ENCODE assay signal across 21 cellular contexts in the genomic region with DNA sequence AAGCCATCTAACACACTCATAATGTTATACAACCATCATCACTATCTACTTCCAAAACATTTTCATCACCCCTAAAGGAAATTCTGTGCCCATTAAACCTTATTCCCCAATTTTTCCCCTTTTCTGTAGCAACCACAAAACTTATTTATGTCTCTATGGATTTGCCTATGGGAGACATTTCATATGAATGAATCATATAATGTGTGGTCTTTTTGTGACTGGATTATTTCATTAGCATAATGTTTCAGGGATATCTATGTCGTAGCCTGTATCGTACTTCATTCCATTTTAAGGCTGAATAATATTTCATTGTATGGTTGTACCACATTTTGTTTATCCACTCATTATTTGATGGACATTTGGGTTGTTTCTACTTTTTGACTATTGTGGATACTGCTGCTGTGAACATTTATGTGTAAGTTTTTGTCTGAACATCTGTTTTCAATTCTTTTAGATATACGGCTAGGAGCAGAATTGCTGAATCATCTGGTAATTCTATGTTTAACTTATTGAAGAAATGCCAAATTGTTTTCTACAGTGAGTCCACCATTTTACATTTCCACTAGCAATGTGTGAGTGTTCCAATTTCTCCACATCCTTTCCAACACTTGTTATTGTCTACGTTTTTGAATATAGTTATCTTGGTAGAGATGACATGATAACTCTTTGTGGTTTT.
DNase-seq lines count a peak whose midpoint lies in the region.
"Had no signal": no experiment of that assay in that cellular context is flagged by ENCODE, and none has a peak within 500 bp of the region (broad histone marks: within the 10 kb centered on the region; RNA-seq: fewer than 3 reads in every experiment).

No MANE protein-coding gene starts in this region.

- no peak overlapping the region for H3K4me3 ChIP-seq in trophoblast cell (ENCODE audit: low read depth, low read length)
- H3K4me3 ChIP-seq: adrenal gland, lower lobe of right lung, neural progenitor cell had no signal

- no peak overlapping the region for H3K23ac ChIP-seq in trophoblast cell (ENCODE audit: low read length)

- no CpG with 5 or more reads among the region's 4 CpGs for WGBS in trophoblast cell (ENCODE audit: extremely low coverage, insufficient coverage, insufficient read length)

- no peak overlapping the region for H2BK12ac ChIP-seq in trophoblast cell (ENCODE audit: low read length)

- H4K91ac ChIP-seq in trophoblast cell (ENCODE audit: low read depth, low read length), result no peak overlapping the region

- no peaks in the 10 kb centered on the region for H3K79me2 ChIP-seq in trophoblast cell (ENCODE audit: control insufficient read depth, insufficient read depth, low read length, poor library complexity)

- no peak overlapping the region for H2BK5ac ChIP-seq in trophoblast cell (ENCODE audit: low read depth, low read length, poor library complexity)

- no peaks in the 10 kb centered on the region for H3K27me3 ChIP-seq in trophoblast cell (ENCODE audit: insufficient read depth, low read length)
- H3K27me3 ChIP-seq: adrenal gland, neural progenitor cell had no signal

- no peak overlapping the region for H4K8ac ChIP-seq in trophoblast cell (ENCODE audit: low read depth, low read length)

- no peaks in the 10 kb centered on the region for H3K4me1 ChIP-seq in trophoblast cell (ENCODE audit: control insufficient read depth in 1 of 2, insufficient read depth in 2 of 2, low read length in 2 of 2)
- H3K4me1 ChIP-seq: adrenal gland, lower lobe of right lung, neural progenitor cell had no signal

- H3K36me3 ChIP-seq in trophoblast cell (ENCODE audit: control insufficient read depth in 1 of 2, insufficient read depth in 2 of 2, low read length in 2 of 2), result no peaks in the 10 kb centered on the region
- H3K36me3 ChIP-seq: adrenal gland, lower lobe of right lung, neural progenitor cell had no signal

- no peak overlapping the region for H3K18ac ChIP-seq in trophoblast cell (ENCODE audit: low read length)

- H3K27ac ChIP-seq in trophoblast cell (ENCODE audit: low read depth, low read length), result no peak overlapping the region
- H3K27ac ChIP-seq: 22Rv1, adrenal gland, lower lobe of right lung, neural progenitor cell had no signal

- no peak overlapping the region for H3K4ac ChIP-seq in trophoblast cell (ENCODE audit: low read depth, low read length)

- H4K12ac ChIP-seq in trophoblast cell (ENCODE audit: low read depth, low read length), result no peak overlapping the region

- H2AFZ ChIP-seq in trophoblast cell (ENCODE audit: insufficient read depth, low read length, poor library complexity), result no peak overlapping the region
- H2AFZ ChIP-seq: neural progenitor cell had no signal

- no peak overlapping the region for H2BK120ac ChIP-seq in trophoblast cell (ENCODE audit: insufficient read depth, low read length, poor library complexity)

- DNase-seq in NCI-H526 (lab: John Stamatoyannopoulos, UW), result peak; percentile 61 to 65
- no peak for DNase-seq in NCI-H526 treated with DMSO at 0.1 percent for 48 hours (lab: John Stamatoyannopoulos, UW)
- peak; percentile 18 for DNase-seq in amniotic stem cell (lab: John Stamatoyannopoulos, UW)
- peak; percentile 88 for DNase-seq in fibroblast of peridontal ligament (ENCODE audit: extremely low read depth)
- no peak for DNase-seq in MV-4-11 (lab: John Stamatoyannopoulos, UW)
- DNase-seq in A172 (ENCODE audit: low spot score), result no peak
- no peak for DNase-seq in trophoblast cell
- no peak for DNase-seq in activated naive CD4-positive, alpha-beta T cell treated with anti-CD3 and anti-CD28 coated beads, Interleukin-2, amount 50 U/mL, for 16 hours
- DNase-seq: activated CD4-positive, alpha-beta T cell treated with anti-CD3 and anti-CD28 coated beads, Interleukin-2, amount 50 U/mL, for 48 hours; activated CD4-positive, CD25-positive, alpha-beta regulatory T cell; activated CD8-positive, alpha-beta memory T cell treated with anti-CD3 and anti-CD28 coated beads, Interleukin-2, amount 50 U/mL, for 48 hours; adrenal gland; central memory CD4-positive, alpha-beta T cell; DND-41; KG1; kidney; lower lobe of right lung; NCI-H748 treated with DMSO at 0.1 percent for 48 hours; stimulated activated CD4-positive, alpha-beta T cell treated with anti-CD3 and anti-CD28 coated beads, Interleukin-1b, Interleukin-23, amount 100 ng/mL, for 48 hours had no signal

- H3K79me1 ChIP-seq in trophoblast cell (ENCODE audit: low read length), result no peaks in the 10 kb centered on the region

- H3K4me2 ChIP-seq in trophoblast cell (ENCODE audit: low read length), result no peak overlapping the region
- H3K4me2 ChIP-seq: neural progenitor cell had no signal

- no peak overlapping the region for H2AK5ac ChIP-seq in trophoblast cell (ENCODE audit: low read length)

- H3K14ac ChIP-seq in trophoblast cell (ENCODE audit: low read length), result no peak overlapping the region

- H3K9me3 ChIP-seq in trophoblast cell (ENCODE audit: insufficient read depth, low read depth, low read length), result no peaks in the 10 kb centered on the region
- H3K9me3 ChIP-seq: adrenal gland, lower lobe of right lung had no signal

- H3K9ac ChIP-seq in trophoblast cell (ENCODE audit: low read length), result no peak overlapping the region
- H3K9ac ChIP-seq: neural progenitor cell had no signal

Comparison
In these comparisons a context has a peak if more than half of its experiments do, and no peak if none do; other contexts are left out.
1. DNase-seq: peak in NCI-H526 (2 of 2), amniotic stem cell (single experiment) and fibroblast of peridontal ligament (single experiment); none in NCI-H526 treated with DMSO at 0.1 percent for 48 hours (single experiment), MV-4-11 (single experiment), A172 (single experiment), trophoblast cell (0 of 2) and activated naive CD4-positive, alpha-beta T cell treated with anti-CD3 and anti-CD28 coated beads, Interleukin-2, amount 50 U/mL, for 16 hours (single experiment).